1 cellular context compared by ENCODE assay signal in genomic region chr6:41578714-41579610, GRCh38.
TF ChIP-seq lines count a peak whose summit lies in the region.

No MANE protein-coding gene starts in this region.

TF ChIP-seq in HepG2, 621 proteins besides CTCF, POLR2A, EP300 and RAD21 (continued from another document and continues in another):
- no peak; the same call in 1 of the 2 replicates for TF ChIP-seq ARID5B (CRISPR knock-in tag; IDR thresholded peaks at IDR 0.05)
- TF ChIP-seq ZBTB20 (CRISPR knock-in tag; IDR thresholded peaks at IDR 0.05; ENCODE audit: borderline replicate concordance, low read depth), result no peak
- TF ChIP-seq ZNF788 (CRISPR knock-in tag; IDR thresholded peaks at IDR 0.05; ENCODE audit: borderline replicate concordance), result no peak
- TF ChIP-seq TAF1 (CRISPR knock-in tag; IDR thresholded peaks at IDR 0.05), result no peak
- peak; percentile 90 for TF ChIP-seq SP5 (CRISPR knock-in tag; IDR thresholded peaks at IDR 0.05; ENCODE audit: borderline replicate concordance, low read depth)
- TF ChIP-seq IRF9 (CRISPR knock-in tag; IDR thresholded peaks at IDR 0.05; ENCODE audit: borderline replicate concordance), result no peak
- no peak for TF ChIP-seq MAX (IDR thresholded peaks at IDR 0.05)
- TF ChIP-seq SOX13 (IDR thresholded peaks at IDR 0.05), result no peak
- TF ChIP-seq SOX13 (CRISPR knock-in tag; conservative IDR thresholded peaks at IDR 0.05 in 1 of 2, IDR thresholded peaks at IDR 0.05 in 1 of 2), result no peak
- TF ChIP-seq ZBTB34 (CRISPR knock-in tag; IDR thresholded peaks at IDR 0.05), result no peak
- no peak for TF ChIP-seq ZNF256 (CRISPR knock-in tag; conservative IDR thresholded peaks at IDR 0.05)
- 0 out of 2 replicates have a peak, but pooled peaks have one; percentile 37 for TF ChIP-seq ZFP1 (CRISPR knock-in tag; IDR thresholded peaks at IDR 0.05)
- TF ChIP-seq JUNB (CRISPR knock-in tag; IDR thresholded peaks at IDR 0.05; ENCODE audit: borderline replicate concordance), result no peak
- TF ChIP-seq ZNF724P (CRISPR knock-in tag; IDR thresholded peaks at IDR 0.05; ENCODE audit: borderline replicate concordance), result no peak
- TF ChIP-seq ZMYM3 (CRISPR knock-in tag; IDR thresholded peaks at IDR 0.05), result peak; percentile 16; the same call in 1 of the 2 replicates
- TF ChIP-seq MTF1 (CRISPR knock-in tag; IDR thresholded peaks at IDR 0.05), result no peak
- no peak for TF ChIP-seq SKIL (CRISPR knock-in tag; IDR thresholded peaks at IDR 0.05; ENCODE audit: borderline replicate concordance)
- no peak for TF ChIP-seq ZNF652 (CRISPR knock-in tag; IDR thresholded peaks at IDR 0.05; ENCODE audit: borderline replicate concordance, low read depth)
- no peak for TF ChIP-seq ZNF678 (CRISPR knock-in tag; IDR thresholded peaks at IDR 0.05)
- no peak for TF ChIP-seq TOE1 (CRISPR knock-in tag; IDR thresholded peaks at IDR 0.05)
- no peak for TF ChIP-seq SNAPC4 (CRISPR knock-in tag; IDR thresholded peaks at IDR 0.05)
- no peak for TF ChIP-seq MED13 (CRISPR knock-in tag; IDR thresholded peaks at IDR 0.05)
- TF ChIP-seq FLYWCH1 (CRISPR knock-in tag; IDR thresholded peaks at IDR 0.05), result no peak
- TF ChIP-seq ZNF503 (CRISPR knock-in tag; IDR thresholded peaks at IDR 0.05), result no peak
- TF ChIP-seq HOXD1 (CRISPR knock-in tag; IDR thresholded peaks at IDR 0.05), result no peak
- no peak for TF ChIP-seq ZNF142 (CRISPR knock-in tag; IDR thresholded peaks at IDR 0.05)
- TF ChIP-seq DDIT3 (CRISPR knock-in tag; IDR thresholded peaks at IDR 0.05), result no peak
- no peak for TF ChIP-seq MAFF (IDR thresholded peaks at IDR 0.05; ENCODE audit: low read depth, low read length)
- TF ChIP-seq RBM22 (optimal IDR thresholded peaks at IDR 0.05; ENCODE audit: low read length), result peak; percentile 85
- no peak for TF ChIP-seq CEBPG (CRISPR knock-in tag; IDR thresholded peaks at IDR 0.05)
- TF ChIP-seq ZNF510 (CRISPR knock-in tag; IDR thresholded peaks at IDR 0.05; ENCODE audit: low read depth), result no peak
- no peak for TF ChIP-seq TAF15 (IDR thresholded peaks at IDR 0.05; ENCODE audit: low read depth, low read length, poor library complexity, severe bottlenecking)
- no peak for TF ChIP-seq BCL6 (CRISPR knock-in tag; IDR thresholded peaks at IDR 0.05)
- no peak for TF ChIP-seq ZNF337 (CRISPR knock-in tag; IDR thresholded peaks at IDR 0.05; ENCODE audit: borderline replicate concordance, low read depth)
- no peak for TF ChIP-seq HDAC2 (CRISPR knock-in tag; IDR thresholded peaks at IDR 0.05)
- TF ChIP-seq ZNF331 (CRISPR knock-in tag; IDR thresholded peaks at IDR 0.05), result no peak
